ENCODE assay signal across 1 cellular context in the genomic region with DNA sequence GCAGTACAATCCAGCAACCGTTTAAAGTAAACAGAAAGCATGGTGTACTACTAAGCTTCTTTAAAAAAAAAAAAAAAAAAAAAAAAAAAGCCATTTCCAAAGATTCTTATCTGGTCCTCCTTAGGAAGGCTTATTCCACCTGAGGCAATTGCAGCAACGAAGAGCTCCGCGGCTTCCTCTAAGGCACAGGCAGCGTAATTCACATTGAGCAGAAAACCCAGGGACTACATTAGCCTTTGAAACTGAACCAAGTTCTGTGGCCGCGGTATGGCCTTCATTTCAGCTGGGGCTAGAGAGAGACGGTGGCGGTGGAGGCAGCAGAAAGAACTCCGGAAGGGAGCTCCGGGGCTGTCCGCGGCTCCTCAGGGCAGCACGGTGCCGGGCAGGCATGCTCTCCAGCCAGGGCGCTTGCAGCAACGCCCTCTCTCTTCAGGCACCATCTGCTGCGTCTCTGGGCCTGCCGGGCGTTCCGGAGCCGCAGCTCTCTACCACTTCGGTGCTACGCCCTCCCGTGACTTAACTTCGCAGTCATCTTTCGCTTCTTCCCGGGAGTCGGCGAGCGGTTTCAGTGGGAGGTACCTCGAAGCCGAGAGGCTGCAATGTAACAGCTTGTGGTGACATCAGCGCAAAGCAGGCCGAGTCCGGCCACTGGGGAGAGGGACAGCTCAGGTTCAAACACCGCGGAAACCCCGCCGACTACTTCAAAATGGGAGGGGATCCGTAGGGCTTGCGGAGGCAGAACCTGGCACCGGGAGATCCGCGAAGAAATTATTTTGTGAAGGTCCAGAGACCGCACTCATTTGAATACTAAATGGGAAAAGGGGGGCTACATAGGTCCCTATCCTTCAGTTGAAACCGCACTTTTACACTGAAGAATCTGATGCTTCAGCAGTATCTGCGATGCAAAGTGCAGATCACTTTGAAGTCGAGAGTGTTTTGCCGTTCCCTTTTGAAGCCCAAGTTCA.
A peak's percentile ranks its signal among the peaks of the same experiment; 100 is the strongest.
TF ChIP-seq lines count a peak whose summit lies in the region.

No MANE protein-coding gene starts in this region.

TF ChIP-seq in HepG2, 621 proteins besides CTCF, POLR2A, EP300 and RAD21 (continued from another document and continues in another):
- peak; percentile 95 for TF ChIP-seq ZNF276 (CRISPR knock-in tag; IDR thresholded peaks at IDR 0.05; ENCODE audit: low read depth)
- peak; percentile 66; the same call in 1 of the 2 replicates for TF ChIP-seq PATZ1 (CRISPR knock-in tag; IDR thresholded peaks at IDR 0.05)
- TF ChIP-seq ZNF430 (CRISPR knock-in tag; IDR thresholded peaks at IDR 0.05): peak; percentile 98; the same call in 1 of the 2 replicates
- peak; percentile 98 for TF ChIP-seq ZNF687 (CRISPR knock-in tag; IDR thresholded peaks at IDR 0.05)
- no peak for TF ChIP-seq RFX3 (CRISPR knock-in tag; IDR thresholded peaks at IDR 0.05)
- 0 out of 2 replicates have a peak, but pooled peaks have one; percentile 87 for TF ChIP-seq ZNF569 (CRISPR knock-in tag; IDR thresholded peaks at IDR 0.05; ENCODE audit: borderline replicate concordance)
- peak; percentile 19; the same call in 1 of the 2 replicates for TF ChIP-seq ZNF263 (CRISPR knock-in tag; IDR thresholded peaks at IDR 0.05)
- peak; percentile 94 for TF ChIP-seq ZNF230 (CRISPR knock-in tag; IDR thresholded peaks at IDR 0.05)
- peak; percentile 97 for TF ChIP-seq ZNF547 (CRISPR knock-in tag; IDR thresholded peaks at IDR 0.05)
- TF ChIP-seq FOXA3 (CRISPR knock-in tag; IDR thresholded peaks at IDR 0.05): peak; percentile 81
- TF ChIP-seq NFYB (CRISPR knock-in tag; IDR thresholded peaks at IDR 0.05): peak; percentile 81
- peak; percentile 97 for TF ChIP-seq ZNF337 (CRISPR knock-in tag; IDR thresholded peaks at IDR 0.05; ENCODE audit: borderline replicate concordance, low read depth)
- no peak for TF ChIP-seq ZNF616 (CRISPR knock-in tag; IDR thresholded peaks at IDR 0.05; ENCODE audit: low read depth)
- TF ChIP-seq CEBPB (IDR thresholded peaks at IDR 0.05; ENCODE audit: borderline replicate concordance, low read depth, low read length): peak; percentile 29; the same call in 1 of the 2 replicates
- TF ChIP-seq, protein P1, sequence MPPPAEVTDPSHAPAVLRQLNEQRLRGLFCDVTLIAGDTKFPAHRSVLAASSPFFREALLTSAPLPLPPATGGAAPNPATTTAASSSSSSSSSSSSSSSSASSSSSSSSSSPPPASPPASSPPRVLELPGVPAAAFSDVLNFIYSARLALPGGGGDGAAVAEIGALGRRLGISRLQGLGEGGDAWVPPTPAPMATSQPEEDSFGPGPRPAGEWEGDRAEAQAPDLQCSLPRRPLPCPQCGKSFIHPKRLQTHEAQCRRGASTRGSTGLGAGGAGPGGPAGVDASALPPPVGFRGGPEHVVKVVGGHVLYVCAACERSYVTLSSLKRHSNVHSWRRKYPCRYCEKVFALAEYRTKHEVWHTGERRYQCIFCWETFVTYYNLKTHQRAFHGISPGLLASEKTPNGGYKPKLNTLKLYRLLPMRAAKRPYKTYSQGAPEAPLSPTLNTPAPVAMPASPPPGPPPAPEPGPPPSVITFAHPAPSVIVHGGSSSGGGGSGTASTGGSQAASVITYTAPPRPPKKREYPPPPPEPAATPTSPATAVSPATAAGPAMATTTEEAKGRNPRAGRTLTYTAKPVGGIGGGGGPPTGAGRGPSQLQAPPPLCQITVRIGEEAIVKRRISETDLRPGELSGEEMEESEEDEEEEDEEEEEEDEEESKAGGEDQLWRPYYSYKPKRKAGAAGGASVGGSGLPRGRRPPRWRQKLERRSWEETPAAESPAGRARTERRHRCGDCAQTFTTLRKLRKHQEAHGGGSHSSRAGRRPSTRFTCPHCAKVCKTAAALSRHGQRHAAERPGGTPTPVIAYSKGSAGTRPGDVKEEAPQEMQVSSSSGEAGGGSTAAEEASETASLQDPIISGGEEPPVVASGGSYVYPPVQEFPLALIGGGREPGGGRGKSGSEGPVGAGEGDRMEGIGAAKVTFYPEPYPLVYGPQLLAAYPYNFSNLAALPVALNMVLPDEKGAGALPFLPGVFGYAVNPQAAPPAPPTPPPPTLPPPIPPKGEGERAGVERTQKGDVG (CRISPR knock-in tag; IDR thresholded peaks at IDR 0.05; ENCODE audit: borderline replicate concordance): 0 out of 2 replicates have a peak, but pooled peaks have one; percentile 89
- TF ChIP-seq, protein P2, sequence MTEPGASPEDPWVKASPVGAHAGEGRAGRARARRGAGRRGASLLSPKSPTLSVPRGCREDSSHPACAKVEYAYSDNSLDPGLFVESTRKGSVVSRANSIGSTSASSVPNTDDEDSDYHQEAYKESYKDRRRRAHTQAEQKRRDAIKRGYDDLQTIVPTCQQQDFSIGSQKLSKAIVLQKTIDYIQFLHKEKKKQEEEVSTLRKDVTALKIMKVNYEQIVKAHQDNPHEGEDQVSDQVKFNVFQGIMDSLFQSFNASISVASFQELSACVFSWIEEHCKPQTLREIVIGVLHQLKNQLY (CRISPR knock-in tag; IDR thresholded peaks at IDR 0.05): peak; percentile 63; the same call in 1 of the 2 replicates
- TF ChIP-seq SNRNP70 (IDR thresholded peaks at IDR 0.05; ENCODE audit: low read depth, low read length): no peak
- TF ChIP-seq NR1H2 (CRISPR knock-in tag; IDR thresholded peaks at IDR 0.05; ENCODE audit: borderline replicate concordance, low read depth): peak; percentile 50; the same call in 1 of the 2 replicates
- TF ChIP-seq SIN3B (IDR thresholded peaks at IDR 0.05; ENCODE audit: low read length): 0 out of 2 replicates have a peak, but pooled peaks have one; percentile 62
- TF ChIP-seq TOE1 (CRISPR knock-in tag; IDR thresholded peaks at IDR 0.05): peak; percentile 84
- no peak for TF ChIP-seq SMARCE1 (IDR thresholded peaks at IDR 0.05; ENCODE audit: borderline replicate concordance)
- TF ChIP-seq ZBTB1 (CRISPR knock-in tag; IDR thresholded peaks at IDR 0.05; ENCODE audit: borderline replicate concordance): no peak
- peak; percentile 96 for TF ChIP-seq ARNT2 (CRISPR knock-in tag; IDR thresholded peaks at IDR 0.05; ENCODE audit: low read depth)
- peak; percentile 78 for TF ChIP-seq CREM (IDR thresholded peaks at IDR 0.05)
- no peak for TF ChIP-seq CREM (CRISPR knock-in tag; IDR thresholded peaks at IDR 0.05)
- peak; percentile 79 for TF ChIP-seq ZNF776 (CRISPR knock-in tag; IDR thresholded peaks at IDR 0.05)
- TF ChIP-seq, protein P3, sequence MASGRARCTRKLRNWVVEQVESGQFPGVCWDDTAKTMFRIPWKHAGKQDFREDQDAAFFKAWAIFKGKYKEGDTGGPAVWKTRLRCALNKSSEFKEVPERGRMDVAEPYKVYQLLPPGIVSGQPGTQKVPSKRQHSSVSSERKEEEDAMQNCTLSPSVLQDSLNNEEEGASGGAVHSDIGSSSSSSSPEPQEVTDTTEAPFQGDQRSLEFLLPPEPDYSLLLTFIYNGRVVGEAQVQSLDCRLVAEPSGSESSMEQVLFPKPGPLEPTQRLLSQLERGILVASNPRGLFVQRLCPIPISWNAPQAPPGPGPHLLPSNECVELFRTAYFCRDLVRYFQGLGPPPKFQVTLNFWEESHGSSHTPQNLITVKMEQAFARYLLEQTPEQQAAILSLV (CRISPR knock-in tag; IDR thresholded peaks at IDR 0.05; ENCODE audit: borderline replicate concordance): peak; percentile 97
- 0 out of 2 replicates have a peak, but pooled peaks have one; percentile 79 for TF ChIP-seq ZNF552 (CRISPR knock-in tag; IDR thresholded peaks at IDR 0.05; ENCODE audit: borderline replicate concordance)
- peak; percentile 50 for TF ChIP-seq ZEB1 (IDR thresholded peaks at IDR 0.05; ENCODE audit: insufficient replicate concordance, low read depth)
- TF ChIP-seq HMG20B (CRISPR knock-in tag; conservative IDR thresholded peaks at IDR 0.05): no peak
- TF ChIP-seq IRF2 (CRISPR knock-in tag; IDR thresholded peaks at IDR 0.05): peak; percentile 93
- TF ChIP-seq, protein P4, sequence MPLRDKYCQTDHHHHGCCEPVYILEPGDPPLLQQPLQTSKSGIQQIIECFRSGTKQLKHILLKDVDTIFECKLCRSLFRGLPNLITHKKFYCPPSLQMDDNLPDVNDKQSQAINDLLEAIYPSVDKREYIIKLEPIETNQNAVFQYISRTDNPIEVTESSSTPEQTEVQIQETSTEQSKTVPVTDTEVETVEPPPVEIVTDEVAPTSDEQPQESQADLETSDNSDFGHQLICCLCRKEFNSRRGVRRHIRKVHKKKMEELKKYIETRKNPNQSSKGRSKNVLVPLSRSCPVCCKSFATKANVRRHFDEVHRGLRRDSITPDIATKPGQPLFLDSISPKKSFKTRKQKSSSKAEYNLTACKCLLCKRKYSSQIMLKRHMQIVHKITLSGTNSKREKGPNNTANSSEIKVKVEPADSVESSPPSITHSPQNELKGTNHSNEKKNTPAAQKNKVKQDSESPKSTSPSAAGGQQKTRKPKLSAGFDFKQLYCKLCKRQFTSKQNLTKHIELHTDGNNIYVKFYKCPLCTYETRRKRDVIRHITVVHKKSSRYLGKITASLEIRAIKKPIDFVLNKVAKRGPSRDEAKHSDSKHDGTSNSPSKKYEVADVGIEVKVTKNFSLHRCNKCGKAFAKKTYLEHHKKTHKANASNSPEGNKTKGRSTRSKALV (CRISPR knock-in tag; IDR thresholded peaks at IDR 0.05): peak; percentile 72; the same call in 1 of the 2 replicates
- TF ChIP-seq ZNF441 (CRISPR knock-in tag; IDR thresholded peaks at IDR 0.05; ENCODE audit: borderline replicate concordance): peak; percentile 95
- TF ChIP-seq EEA1 (CRISPR knock-in tag; IDR thresholded peaks at IDR 0.05; ENCODE audit: borderline replicate concordance): peak; percentile 76; the same call in 1 of the 2 replicates
- TF ChIP-seq KDM6A (CRISPR knock-in tag; IDR thresholded peaks at IDR 0.05; ENCODE audit: low read depth): no peak
- TF ChIP-seq ZBTB26 (CRISPR knock-in tag; IDR thresholded peaks at IDR 0.05; ENCODE audit: borderline replicate concordance): peak; percentile 78; the same call in 1 of the 2 replicates
- TF ChIP-seq ZNF724P (CRISPR knock-in tag; IDR thresholded peaks at IDR 0.05; ENCODE audit: borderline replicate concordance): peak; percentile 48
- TF ChIP-seq SMAD9 (CRISPR knock-in tag; IDR thresholded peaks at IDR 0.05): peak; percentile 20; the same call in 1 of the 2 replicates
- peak; percentile 89 for TF ChIP-seq ATF1 (CRISPR knock-in tag; IDR thresholded peaks at IDR 0.05)
- peak; percentile 97 for TF ChIP-seq SAP130 (CRISPR knock-in tag; IDR thresholded peaks at IDR 0.05; ENCODE audit: low read depth)
